In genomic region chr4:53563824-53564223, GRCh38 we compare ENCODE assay signal across 9 cellular contexts. TPM values are rescaled to one million over a fixed set of nuclear protein-coding genes. Genes with fewer than 3 reads are reported as not detected.
DNase-seq lines count a peak whose midpoint lies in the region; ATAC-seq lines count a peak whose summit lies in the region.
"Had no signal": no experiment of that assay in that cellular context is flagged by ENCODE, and none has a peak within 500 bp of the region (broad histone marks: within the 10 kb centered on the region; RNA-seq: fewer than 3 reads in every experiment).

No MANE protein-coding gene starts in this region.

- DNase-seq in ELR (ENCODE audit: low read depth): peak; percentile 87
- DNase-seq in MV-4-11 (lab: John Stamatoyannopoulos, UW): peak; percentile 93
- DNase-seq in head of caudate nucleus: peak; percentile 24 to 93 (median 72)
- DNase-seq in activated CD8-positive, alpha-beta memory T cell treated with anti-CD3 and anti-CD28 coated beads for 24 hours: no peak
- no peak for DNase-seq in mesenteric fat pad (ENCODE audit: low spot score)
- DNase-seq in HuH-7 (ENCODE audit: low spot score): no peak
- DNase-seq: NCI-H1436 had no signal

- intact Hi-C loops in head of caudate nucleus (cut with DNase I): no loop called here

- peak; percentile 85 for ATAC-seq in GM21526 (IDR thresholded peaks at IDR 0.05; ENCODE audit: low FRiP score, unreplicated experiment)
- ATAC-seq in HG02840 (IDR thresholded peaks at IDR 0.05; ENCODE audit: low FRiP score, unreplicated experiment): no peak

RNA-seq across cellular contexts. Expression of gene LNX1, which starts 27.5 kb away (rescaled TPM):
- total RNA-seq in mesenteric fat pad: 20.7 TPM

Comparison
In these comparisons a context has a peak if more than half of its experiments do, and no peak if none do; other contexts are left out.
1. DNase-seq: peak in ELR (single experiment), MV-4-11 (single experiment) and head of caudate nucleus (42 of 42); none in activated CD8-positive, alpha-beta memory T cell treated with anti-CD3 and anti-CD28 coated beads for 24 hours (single experiment), mesenteric fat pad (single experiment) and HuH-7 (single experiment).